In genomic region chr19:9406798-9407352, GRCh38 we compare ENCODE assay signal across 8 cellular contexts. TPM values are rescaled to one million over a fixed set of nuclear protein-coding genes. Genes with fewer than 3 reads are reported as not detected.
A peak's percentile ranks its signal among the peaks of the same experiment; 100 is the strongest.
DNase-seq lines count a peak whose midpoint lies in the region; ATAC-seq, FAIRE-seq and TF ChIP-seq lines count a peak whose summit lies in the region.

No MANE protein-coding gene starts in this region.

- H3K4me3 ChIP-seq in coronary artery (peak overlapping the region; percentile 72), mucosa of descending colon (no peak overlapping the region)

- DNase-seq in A172 (ENCODE audit: low spot score) (peak; percentile 35), HTR-8/SVneo (ENCODE audit: insufficient read length, low spot score) (peak; percentile 85), coronary artery (ENCODE audit: low spot score) (peak; percentile 75), mucosa of descending colon (peak; percentile 56 to 69 (median 60)), HuH-7 (ENCODE audit: low spot score) (no peak)
- DNase-seq in stimulated activated CD8-positive, alpha-beta memory T cell treated with anti-CD3 and anti-CD28 coated beads, Interleukin-7, amount 100 ng/mL, for 4 hours (ENCODE audit: low read depth in 2 of 2): peak; percentile 21

- no peak for TF ChIP-seq CTCF in coronary artery (IDR thresholded peaks at IDR 0.05)
- no peak for TF ChIP-seq CTCF in mucosa of descending colon (IDR thresholded peaks at IDR 0.05)

- no peaks in the 10 kb centered on the region for H3K4me1 ChIP-seq in mucosa of descending colon (ENCODE audit: low read depth)

- ATAC-seq in activated CD4-positive, CD25-positive, alpha-beta regulatory T cell treated with anti-CD3 and anti-CD28 coated beads, Interleukin-2, amount 50 U/mL, for 24 hours: peak; percentile 53 to 82
- peak; percentile 25 for ATAC-seq in mucosa of descending colon
- ATAC-seq in GM19035 (IDR thresholded peaks at IDR 0.05; ENCODE audit: unreplicated experiment): no peak

- no peaks in the 10 kb centered on the region for H3K36me3 ChIP-seq in mucosa of descending colon (ENCODE audit: low read depth)

- intact Hi-C loops in mucosa of descending colon (cut with DNase I, micrococcal nuclease): no loop called here

- FAIRE-seq in HTR-8/SVneo (lab: Jason Lieb, UNC): peak; percentile 96

- H3K27ac ChIP-seq in coronary artery: peak overlapping the region in 1 of 2 donors; percentile 54

- peaks cover 84% of the 10 kb centered on the region for H3K9me3 ChIP-seq in mucosa of descending colon

RNA-seq across cellular contexts. Expression of gene ZNF266, which starts 28.5 kb away (rescaled TPM):
- 15.4 and 22.0 TPM in 2 replicates for total RNA-seq in A172 (2014; rRNA removed; shearing (Covaris generic))
- total RNA-seq in mucosa of descending colon: 10 to 100 TPM; 16.6 to 23.9 (median 20.6) TPM

RNA-seq across cellular contexts. Expression of gene ZNF177, which starts 44.1 kb away (rescaled TPM):
- total RNA-seq in A172 (2014; rRNA removed; shearing (Covaris generic)): 3.3 and 14.8 TPM in 2 replicates
- total RNA-seq in mucosa of descending colon: 1 to 10 TPM in 2 of 3 donors, not detected in 1; 2.5 to 5.5 TPM
